ENCODE assay signal across 17 cellular contexts in the genomic region with DNA sequence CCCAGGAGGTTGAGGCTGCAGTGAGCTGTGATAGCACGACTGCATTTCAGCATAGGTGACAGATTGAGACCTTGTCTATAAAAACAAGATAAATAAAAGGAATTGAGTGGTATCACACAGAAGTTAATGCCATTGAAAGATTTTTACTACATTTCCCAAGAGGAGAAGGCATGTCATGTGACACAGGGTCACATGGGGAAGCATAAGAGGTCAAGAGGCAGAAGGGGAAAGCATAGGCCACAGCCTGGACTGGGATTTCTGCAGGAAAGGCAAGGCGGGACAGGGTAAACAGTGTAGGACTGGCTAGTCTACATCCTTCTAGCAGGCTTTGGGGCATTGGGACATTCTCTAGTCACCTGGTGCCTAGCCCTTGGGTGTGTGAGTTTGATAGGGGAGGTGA.
A peak's percentile ranks its signal among the peaks of the same experiment; 100 is the strongest.
DNase-seq lines count a peak whose midpoint lies in the region; ATAC-seq and TF ChIP-seq lines count a peak whose summit lies in the region.
"Had no signal": no experiment of that assay in that cellular context is flagged by ENCODE, and none has a peak within 500 bp of the region (broad histone marks: within the 10 kb centered on the region; RNA-seq: fewer than 3 reads in every experiment).

No MANE protein-coding gene starts in this region.

- no peaks in the 10 kb centered on the region for H3K9me3 ChIP-seq in upper lobe of right lung
- H3K9me3 ChIP-seq in SJCRH30 (replicated peaks) = no peaks in the 10 kb centered on the region
- H3K9me3 ChIP-seq: BLaER1, Caco-2 had no signal

- peaks cover 1% of the 10 kb centered on the region for H3K27me3 Mint-ChIP-seq in dendritic cell treated with granulocyte-macrophage colony-stimulating factor and Interleukin-4, amounts not matched to agents 40 ng/mL and 50 ng/mL, for 4 days
- H3K27me3 Mint-ChIP-seq in MCF 10A (ENCODE audit: insufficient read depth, unreplicated experiment) = peaks cover 22% of the 10 kb centered on the region
- H3K27me3 Mint-ChIP-seq: B cell; CD4-positive, CD25-positive, alpha-beta regulatory T cell had no signal

- POLR2A ChIA-PET in MCF 10A (lab: Yijun Ruan, JAX) = no interaction called here

- TF ChIP-seq EP300 in Ishikawa (IDR thresholded peaks at IDR 0.05; ENCODE audit: borderline replicate concordance) = no peak

- no peaks in the 10 kb centered on the region for H3K27me3 ChIP-seq in upper lobe of right lung
- H3K27me3 ChIP-seq in SJCRH30 = peaks cover 13% of the 10 kb centered on the region
- H3K27me3 ChIP-seq: BLaER1 had no signal

- H3K4me3 Mint-ChIP-seq in dendritic cell treated with granulocyte-macrophage colony-stimulating factor and Interleukin-4, amounts not matched to agents 40 ng/mL and 50 ng/mL, for 4 days = no peak overlapping the region
- H3K4me3 Mint-ChIP-seq in MCF 10A (ENCODE audit: unreplicated experiment) = no peak overlapping the region
- H3K4me3 Mint-ChIP-seq: B cell; CD4-positive, CD25-positive, alpha-beta regulatory T cell; CD8-positive, alpha-beta T cell had no signal

- peak overlapping the region; percentile 31 for H3K27ac Mint-ChIP-seq in dendritic cell treated with granulocyte-macrophage colony-stimulating factor and Interleukin-4, amounts not matched to agents 40 ng/mL and 50 ng/mL, for 4 days
- H3K27ac Mint-ChIP-seq in MCF 10A (ENCODE audit: low read depth, unreplicated experiment) = no peak overlapping the region
- H3K27ac Mint-ChIP-seq: B cell; CD4-positive, CD25-positive, alpha-beta regulatory T cell; CD8-positive, alpha-beta T cell had no signal

- H3K36me3 ChIP-seq in upper lobe of right lung (no peaks in the 10 kb centered on the region), SJCRH30 (no peaks in the 10 kb centered on the region)
- H3K36me3 ChIP-seq: BLaER1 had no signal

- H3K36me3 Mint-ChIP-seq in dendritic cell treated with granulocyte-macrophage colony-stimulating factor and Interleukin-4, amounts not matched to agents 40 ng/mL and 50 ng/mL, for 4 days (ENCODE audit: low read depth) = no peaks in the 10 kb centered on the region
- H3K36me3 Mint-ChIP-seq in MCF 10A (ENCODE audit: insufficient read depth, unreplicated experiment) = no peaks in the 10 kb centered on the region
- H3K36me3 Mint-ChIP-seq: CD4-positive, CD25-positive, alpha-beta regulatory T cell; CD8-positive, alpha-beta T cell had no signal

- no peak for DNase-seq in upper lobe of right lung
- DNase-seq in MCF 10A (ENCODE audit: unreplicated experiment) = no peak
- DNase-seq in KG1 (lab: John Stamatoyannopoulos, UW) = no peak
- no peak for DNase-seq in SJCRH30
- DNase-seq: Caco-2; CD8-positive, alpha-beta T cell; DMS153; DND-41; GOT3; H7; HCEC 1CT had no signal

- TF ChIP-seq RAD21 in Ishikawa (IDR thresholded peaks at IDR 0.05; ENCODE audit: low read depth) = no peak

- TF ChIP-seq CTCF in upper lobe of right lung (IDR thresholded peaks at IDR 0.05) (no peak), MCF 10A (IDR thresholded peaks at IDR 0.05; ENCODE audit: unreplicated experiment) (no peak)

- H3K4me1 Mint-ChIP-seq in dendritic cell treated with granulocyte-macrophage colony-stimulating factor and Interleukin-4, amounts not matched to agents 40 ng/mL and 50 ng/mL, for 4 days (ENCODE audit: low read depth) = peaks cover 41% of the 10 kb centered on the region
- no peaks in the 10 kb centered on the region for H3K4me1 Mint-ChIP-seq in MCF 10A (ENCODE audit: insufficient read depth, unreplicated experiment)
- H3K4me1 Mint-ChIP-seq: CD4-positive, CD25-positive, alpha-beta regulatory T cell had no signal

- intact Hi-C loops in dendritic cell treated with granulocyte-macrophage colony-stimulating factor and Interleukin-4, amounts not matched to agents 40 ng/mL and 50 ng/mL, for 4 days (cut with micrococcal nuclease) = loop anchor here (2.0 kb wide), 1 partner anchor 367 kb away; no protein-coding TSS in a partner anchor
- intact Hi-C loops in upper lobe of right lung (cut with DNase I) = no loop called here
- intact Hi-C loops in MCF 10A (cut with micrococcal nuclease) = no loop called here

- H3K27ac ChIP-seq in upper lobe of right lung (no peak overlapping the region), SJCRH30 (no peak overlapping the region)
- H3K27ac ChIP-seq: BLaER1, C4-2B had no signal

- peak; percentile 14 for ATAC-seq in upper lobe of right lung
- ATAC-seq: CD8-positive, alpha-beta T cell had no signal

- H3K9me3 Mint-ChIP-seq in dendritic cell treated with granulocyte-macrophage colony-stimulating factor and Interleukin-4, amounts not matched to agents 40 ng/mL and 50 ng/mL, for 4 days = peaks cover 13% of the 10 kb centered on the region
- H3K9me3 Mint-ChIP-seq in MCF 10A (ENCODE audit: unreplicated experiment) = no peaks in the 10 kb centered on the region
- H3K9me3 Mint-ChIP-seq: CD8-positive, alpha-beta T cell had no signal

- H3K4me3 ChIP-seq in upper lobe of right lung (no peak overlapping the region), SJCRH30 (no peak overlapping the region)
- H3K4me3 ChIP-seq: BLaER1 had no signal

- BruUV-seq in MCF 10A (replicated peaks; lab: Mats Ljungman, UMichigan) = no TSS peak

- CTCF ChIA-PET in MCF 10A (lab: Yijun Ruan, JAX) = interaction anchor here (0.6 to 4.4 kb wide), 12 partner anchors 10 to 652 kb away, joined by 3 to 28 read pairs (median 7); no protein-coding TSS in a partner anchor

- H3K4me1 ChIP-seq in upper lobe of right lung (no peaks in the 10 kb centered on the region), SJCRH30 (no peaks in the 10 kb centered on the region)
- H3K4me1 ChIP-seq: Caco-2 had no signal

TF ChIP-seq in Ishikawa, 13 proteins besides CTCF, POLR2A, EP300 and RAD21:
- TF ChIP-seq TCF12 (IDR thresholded peaks at IDR 0.05; ENCODE audit: low read depth) = no peak
- no peak for TF ChIP-seq TAF1 (IDR thresholded peaks at IDR 0.05; ENCODE audit: low read depth)
- TF ChIP-seq, protein P1, sequence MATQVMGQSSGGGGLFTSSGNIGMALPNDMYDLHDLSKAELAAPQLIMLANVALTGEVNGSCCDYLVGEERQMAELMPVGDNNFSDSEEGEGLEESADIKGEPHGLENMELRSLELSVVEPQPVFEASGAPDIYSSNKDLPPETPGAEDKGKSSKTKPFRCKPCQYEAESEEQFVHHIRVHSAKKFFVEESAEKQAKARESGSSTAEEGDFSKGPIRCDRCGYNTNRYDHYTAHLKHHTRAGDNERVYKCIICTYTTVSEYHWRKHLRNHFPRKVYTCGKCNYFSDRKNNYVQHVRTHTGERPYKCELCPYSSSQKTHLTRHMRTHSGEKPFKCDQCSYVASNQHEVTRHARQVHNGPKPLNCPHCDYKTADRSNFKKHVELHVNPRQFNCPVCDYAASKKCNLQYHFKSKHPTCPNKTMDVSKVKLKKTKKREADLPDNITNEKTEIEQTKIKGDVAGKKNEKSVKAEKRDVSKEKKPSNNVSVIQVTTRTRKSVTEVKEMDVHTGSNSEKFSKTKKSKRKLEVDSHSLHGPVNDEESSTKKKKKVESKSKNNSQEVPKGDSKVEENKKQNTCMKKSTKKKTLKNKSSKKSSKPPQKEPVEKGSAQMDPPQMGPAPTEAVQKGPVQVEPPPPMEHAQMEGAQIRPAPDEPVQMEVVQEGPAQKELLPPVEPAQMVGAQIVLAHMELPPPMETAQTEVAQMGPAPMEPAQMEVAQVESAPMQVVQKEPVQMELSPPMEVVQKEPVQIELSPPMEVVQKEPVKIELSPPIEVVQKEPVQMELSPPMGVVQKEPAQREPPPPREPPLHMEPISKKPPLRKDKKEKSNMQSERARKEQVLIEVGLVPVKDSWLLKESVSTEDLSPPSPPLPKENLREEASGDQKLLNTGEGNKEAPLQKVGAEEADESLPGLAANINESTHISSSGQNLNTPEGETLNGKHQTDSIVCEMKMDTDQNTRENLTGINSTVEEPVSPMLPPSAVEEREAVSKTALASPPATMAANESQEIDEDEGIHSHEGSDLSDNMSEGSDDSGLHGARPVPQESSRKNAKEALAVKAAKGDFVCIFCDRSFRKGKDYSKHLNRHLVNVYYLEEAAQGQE (IDR thresholded peaks at IDR 0.05; ENCODE audit: low read depth) = no peak
- no peak for TF ChIP-seq TEAD4 (IDR thresholded peaks at IDR 0.05)
- TF ChIP-seq, protein P2, sequence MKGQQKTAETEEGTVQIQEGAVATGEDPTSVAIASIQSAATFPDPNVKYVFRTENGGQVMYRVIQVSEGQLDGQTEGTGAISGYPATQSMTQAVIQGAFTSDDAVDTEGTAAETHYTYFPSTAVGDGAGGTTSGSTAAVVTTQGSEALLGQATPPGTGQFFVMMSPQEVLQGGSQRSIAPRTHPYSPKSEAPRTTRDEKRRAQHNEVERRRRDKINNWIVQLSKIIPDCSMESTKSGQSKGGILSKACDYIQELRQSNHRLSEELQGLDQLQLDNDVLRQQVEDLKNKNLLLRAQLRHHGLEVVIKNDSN (IDR thresholded peaks at IDR 0.05) = 0 out of 2 replicates have a peak, but pooled peaks have one; percentile 37
- TF ChIP-seq YY1 (IDR thresholded peaks at IDR 0.05; ENCODE audit: low read depth) = no peak
- no peak for TF ChIP-seq CREB1 (IDR thresholded peaks at IDR 0.05; ENCODE audit: low read depth)
- TF ChIP-seq NFIC (IDR thresholded peaks at IDR 0.05) = no peak
